In the genomic region with DNA sequence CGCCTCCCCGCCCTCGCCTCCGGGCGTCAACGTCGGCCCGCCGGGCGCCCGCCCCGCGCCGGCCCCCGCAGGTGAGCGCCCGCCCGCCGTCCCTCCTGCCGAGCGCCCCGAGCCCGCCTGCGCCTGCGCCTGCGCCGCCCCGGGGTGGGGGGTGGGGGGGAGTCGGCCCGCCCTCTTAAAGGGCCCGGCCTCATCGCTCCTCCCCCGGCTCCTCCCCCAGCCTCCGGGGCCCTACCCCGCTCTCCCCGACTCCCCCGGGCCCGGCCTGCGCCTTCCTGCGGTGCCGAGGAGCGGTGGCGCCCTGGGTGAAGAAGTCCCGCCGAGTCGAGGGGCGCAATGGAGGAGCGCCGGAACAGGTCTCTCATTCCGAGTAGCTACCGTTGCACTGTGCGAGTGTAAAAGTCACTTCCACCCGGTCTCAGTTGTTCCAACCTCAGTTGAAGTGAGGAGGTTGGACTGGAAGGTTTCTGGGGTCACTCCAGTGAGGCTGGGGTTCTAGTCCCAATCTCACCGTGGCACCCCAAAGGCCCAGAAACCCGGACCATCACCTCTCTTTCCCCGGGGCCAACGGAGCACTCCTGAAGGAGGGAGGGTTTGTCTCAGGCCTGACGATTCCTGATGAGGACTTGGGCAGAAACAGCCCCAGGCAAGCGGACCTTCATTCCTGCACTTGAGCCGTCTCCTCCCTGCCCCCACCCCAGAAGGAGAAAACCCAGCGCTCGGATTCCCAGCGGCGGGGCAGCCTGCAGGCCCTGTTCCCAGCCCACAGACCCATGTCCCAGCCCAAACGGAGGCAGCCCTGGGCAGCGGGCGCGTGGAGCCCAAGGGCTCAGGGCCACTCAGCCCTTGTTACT, we compare ENCODE assay signal across 8 cellular contexts.
DNase-seq lines count a peak whose midpoint lies in the region; ATAC-seq lines count a peak whose summit lies in the region.

No MANE protein-coding gene starts in this region.

- H3K36me3 Mint-ChIP-seq in memory B cell = peaks cover 2% of the 10 kb centered on the region

- H3K4me3 Mint-ChIP-seq in memory B cell = peak overlapping the region; percentile 83

- peak; percentile 91 for DNase-seq in Ammon's horn (ENCODE audit: low spot score)
- peak; percentile 27 for DNase-seq in NCI-H748 treated with DMSO at 0.1 percent for 48 hours (lab: John Stamatoyannopoulos, UW)
- peak; percentile 69 to 85 for DNase-seq in activated CD8-positive, alpha-beta memory T cell treated with anti-CD3 and anti-CD28 coated beads for 1 hour (ENCODE audit: extremely low read depth in 1 of 2, low read depth in 1 of 2)
- DNase-seq in effector CD8-positive, alpha-beta T cell (lab: John Stamatoyannopoulos, UW) = peak; percentile 84
- peak; percentile 80 to 84 for DNase-seq in memory B cell (ENCODE audit: low spot score in 2 of 2)
- DNase-seq in stimulated activated CD8-positive, alpha-beta memory T cell treated with anti-CD3 and anti-CD28 coated beads, Interleukin-12 subunit alpha, Interleukin-12 subunit beta, amount 100 ng/mL, for 1 hour (ENCODE audit: low read depth) = peak; percentile 81

- H3K27ac Mint-ChIP-seq in memory B cell = peak overlapping the region; percentile 100

- no peaks in the 10 kb centered on the region for H3K9me3 Mint-ChIP-seq in memory B cell

- ATAC-seq in GM19324 (IDR thresholded peaks at IDR 0.05; ENCODE audit: low FRiP score, unreplicated experiment) (peak; percentile 51), HG03520 (IDR thresholded peaks at IDR 0.05; ENCODE audit: unreplicated experiment) (peak; percentile 37), memory B cell (ENCODE audit: low read depth) (peak; percentile 54)

- H3K4me1 Mint-ChIP-seq in memory B cell = peaks cover 29% of the 10 kb centered on the region

- H3K27me3 Mint-ChIP-seq in memory B cell = no peaks in the 10 kb centered on the region

Comparison
In these comparisons a context has a peak if more than half of its experiments do, and no peak if none do; other contexts are left out.
1. Peak in every context shown above with its lines: DNase-seq and ATAC-seq.
2. DNase-seq: peak in every context shown above with its lines; median percentile 91 in Ammon's horn; 84 in effector CD8-positive, alpha-beta T cell; 82 in memory B cell; 81 in stimulated activated CD8-positive, alpha-beta memory T cell treated with anti-CD3 and anti-CD28 coated beads, Interleukin-12 subunit alpha, Interleukin-12 subunit beta, amount 100 ng/mL, for 1 hour; 77 in activated CD8-positive, alpha-beta memory T cell treated with anti-CD3 and anti-CD28 coated beads for 1 hour; 27 in NCI-H748 treated with DMSO at 0.1 percent for 48 hours.